9 cellular contexts compared by ENCODE assay signal in the genomic region with DNA sequence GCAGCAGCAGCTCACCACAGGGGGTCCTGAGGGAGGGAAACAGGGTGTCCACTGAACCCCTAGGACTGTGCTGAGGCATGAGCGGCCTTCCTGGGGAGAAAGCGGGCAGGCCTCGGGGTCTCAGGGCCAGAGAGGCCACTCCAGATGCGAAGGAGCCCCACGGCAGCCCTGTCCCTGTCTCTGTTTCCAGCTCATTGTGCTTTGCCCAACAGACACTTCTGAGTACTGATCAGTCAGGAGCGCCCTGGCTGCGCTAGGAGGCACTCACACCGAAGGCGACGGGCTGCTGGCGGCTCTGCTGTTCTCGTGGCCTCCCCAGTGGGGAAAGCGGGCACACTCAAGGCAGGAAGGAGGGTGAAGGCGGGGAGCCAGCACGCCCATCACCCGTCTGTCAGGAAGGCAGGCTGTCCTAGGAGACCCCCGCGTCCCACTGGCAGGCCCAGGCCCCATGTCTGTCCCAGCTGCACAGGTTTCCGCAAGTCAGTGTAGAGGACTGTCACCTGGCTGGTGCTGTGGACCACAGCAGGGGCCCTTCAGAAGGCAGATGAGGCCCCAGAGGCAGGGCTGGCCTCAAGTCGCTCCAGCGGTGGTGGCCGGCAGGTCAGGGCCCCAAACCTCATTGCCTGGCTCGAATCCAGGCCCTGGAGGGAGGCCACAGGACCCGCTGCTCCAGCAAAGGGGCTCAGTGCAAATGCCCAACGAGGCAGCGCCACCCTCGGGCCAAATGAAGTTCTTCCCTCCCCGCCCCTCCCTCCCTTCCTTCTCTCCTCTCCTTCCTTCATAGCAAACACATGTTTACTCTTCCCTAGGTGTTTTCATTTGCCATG. TPM values are rescaled to one million over a fixed set of nuclear protein-coding genes. Genes with fewer than 3 reads are reported as not detected.
A peak's percentile ranks its signal among the peaks of the same experiment; 100 is the strongest.
DNase-seq lines count a peak whose midpoint lies in the region; ATAC-seq, FAIRE-seq and TF ChIP-seq lines count a peak whose summit lies in the region.
"Had no signal": no experiment of that assay in that cellular context is flagged by ENCODE, and none has a peak within 500 bp of the region (broad histone marks: within the 10 kb centered on the region; RNA-seq: fewer than 3 reads in every experiment).

No MANE protein-coding gene starts in this region.

- peaks cover 65% of the 10 kb centered on the region for H3K4me1 Mint-ChIP-seq in stimulated activated memory B cell treated with anti-CD40 and anti-IgM and Interleukin-4, amounts not matched to agents 10 μg/mL and 1 μg/mL and 100 μg/mL, for 72 hours

- TF ChIP-seq CTCF in AG09309 (IDR thresholded peaks at IDR 0.05; ENCODE audit: control insufficient read depth, insufficient read depth, low read depth, low read length, missing control alignments) (peak; percentile 7), bronchial epithelial cell (IDR thresholded peaks at IDR 0.05; ENCODE audit: insufficient read depth, low read length, severe bottlenecking) (peak; percentile 53), prostate gland (IDR thresholded peaks at IDR 0.05) (peak in 1 of 4 experiments; percentile 4)

- FAIRE-seq in bronchial epithelial cell (lab: Jason Lieb, UNC): no peak

- H3K9me3 ChIP-seq in prostate gland: no peaks in the 10 kb centered on the region

- no peak overlapping the region for H3K4me3 ChIP-seq in AG09309 (ENCODE audit: control insufficient read depth, low read depth, low read length)
- no peak overlapping the region for H3K4me3 ChIP-seq in bronchial epithelial cell (ENCODE audit: low read depth, low read length)
- H3K4me3 ChIP-seq in prostate gland: no peak overlapping the region
- H3K4me3 ChIP-seq: dorsolateral prefrontal cortex had no signal

- DNase-seq in AG09309 (ENCODE audit: low read depth) (no peak), HuH-7.5 (ENCODE audit: low spot score) (peak; percentile 80), bronchial epithelial cell (ENCODE audit: low read depth) (no peak), prostate gland (ENCODE audit: low spot score) (no peak), NCI-H1436 (lab: John Stamatoyannopoulos, UW) (no peak), DMS114 treated with DMSO at 0.1 percent for 48 hours (lab: John Stamatoyannopoulos, UW; ENCODE audit: unreplicated experiment) (no peak)

- H3K27me3 Mint-ChIP-seq in stimulated activated memory B cell treated with anti-CD40 and anti-IgM and Interleukin-4, amounts not matched to agents 10 μg/mL and 1 μg/mL and 100 μg/mL, for 72 hours: no peaks in the 10 kb centered on the region

- ATAC-seq in GM18499 (IDR thresholded peaks at IDR 0.05; ENCODE audit: insufficient read depth, unreplicated experiment): peak; percentile 1
- peak; percentile 2 for ATAC-seq in stimulated activated memory B cell treated with anti-CD40 and anti-IgM and Interleukin-4, amounts not matched to agents 10 μg/mL and 1 μg/mL and 100 μg/mL, for 72 hours

- peaks cover 5% of the 10 kb centered on the region for H3K36me3 Mint-ChIP-seq in stimulated activated memory B cell treated with anti-CD40 and anti-IgM and Interleukin-4, amounts not matched to agents 10 μg/mL and 1 μg/mL and 100 μg/mL, for 72 hours

- intact Hi-C loops in prostate gland (cut with DNase I): no loop called here

- peak overlapping the region; percentile 89 for H3K4me3 Mint-ChIP-seq in stimulated activated memory B cell treated with anti-CD40 and anti-IgM and Interleukin-4, amounts not matched to agents 10 μg/mL and 1 μg/mL and 100 μg/mL, for 72 hours

- peak overlapping the region; percentile 90 for H3K27ac Mint-ChIP-seq in stimulated activated memory B cell treated with anti-CD40 and anti-IgM and Interleukin-4, amounts not matched to agents 10 μg/mL and 1 μg/mL and 100 μg/mL, for 72 hours

- peaks cover 2% of the 10 kb centered on the region for H3K27me3 ChIP-seq in bronchial epithelial cell (ENCODE audit: control insufficient read depth, insufficient read depth, low read length)
- no peaks in the 10 kb centered on the region for H3K27me3 ChIP-seq in prostate gland (replicated peaks; ENCODE audit: insufficient read depth)
- H3K27me3 ChIP-seq: dorsolateral prefrontal cortex had no signal

- H3K36me3 ChIP-seq in bronchial epithelial cell (ENCODE audit: control insufficient read depth, insufficient read depth, low read length): no peaks in the 10 kb centered on the region
- H3K36me3 ChIP-seq in prostate gland: no peaks in the 10 kb centered on the region

- H3K4me1 ChIP-seq in prostate gland (replicated peaks): no peaks in the 10 kb centered on the region

- H3K9me3 Mint-ChIP-seq in stimulated activated memory B cell treated with anti-CD40 and anti-IgM and Interleukin-4, amounts not matched to agents 10 μg/mL and 1 μg/mL and 100 μg/mL, for 72 hours: no peaks in the 10 kb centered on the region

- WGBS in prostate gland: 76% methylated on average over 28 of the region's 28 CpGs

- TF ChIP-seq POLR2A in prostate gland (IDR thresholded peaks at IDR 0.05): no peak

- no peak overlapping the region for H3K27ac ChIP-seq in prostate gland
- H3K27ac ChIP-seq: dorsolateral prefrontal cortex had no signal

RNA-seq across cellular contexts. Expression of gene ESPNL, which starts 6.8 kb away (rescaled TPM):
- total RNA-seq in bronchial epithelial cell: under 0.01 TPM in 1 of 2 replicates, not detected in the other
- 1 to 10 TPM in 1 of 2 donors, under 1 TPM in 1; 0.68 to 3.9 TPM for total RNA-seq in prostate gland

RNA-seq across cellular contexts. Expression of gene KLHL30, which starts 31.6 kb away (rescaled TPM):
- total RNA-seq in bronchial epithelial cell: 0.26 and 0.38 TPM in 2 replicates
- 1 to 10 TPM in 1 of 2 donors, under 1 TPM in 1; 0.23 to 1.9 TPM for total RNA-seq in prostate gland

RNA-seq across cellular contexts. Expression of gene SCLY, which starts 46.1 kb away (rescaled TPM):
- total RNA-seq in bronchial epithelial cell (9.1 and 12.6 TPM in 2 replicates), prostate gland (10 to 100 TPM; 11.5 to 16.1 TPM)

RNA-seq across cellular contexts. Expression of gene ERFE, which starts 51.9 kb away (rescaled TPM):
- 4.2 and 5.8 TPM in 2 replicates for total RNA-seq in bronchial epithelial cell
- total RNA-seq in prostate gland: 1 to 10 TPM in 1 of 2 donors, not detected in 1; 7.7 TPM
